In genomic region chr1:193270996-193271395, GRCh38 we compare ENCODE assay signal across 10 cellular contexts.
A peak's percentile ranks its signal among the peaks of the same experiment; 100 is the strongest.
DNase-seq lines count a peak whose midpoint lies in the region; ATAC-seq lines count a peak whose summit lies in the region.
"Had no signal": no experiment of that assay in that cellular context is flagged by ENCODE, and none has a peak within 500 bp of the region (broad histone marks: within the 10 kb centered on the region; RNA-seq: fewer than 3 reads in every experiment).

No MANE protein-coding gene starts in this region.

- peak; percentile 94 for DNase-seq in LHCN-M2 (ENCODE audit: low read depth)
- peak; percentile 59 for DNase-seq in skeletal muscle cell (ENCODE audit: low read depth)
- DNase-seq in NK-92 (lab: John Stamatoyannopoulos, UW; ENCODE audit: unreplicated experiment): no peak
- DNase-seq in Right ventricle myocardium inferior (ENCODE audit: missing footprints): no peak
- no peak for DNase-seq in naive thymus-derived CD4-positive, alpha-beta T cell
- no peak for DNase-seq in retina
- DNase-seq: activated effector memory CD4-positive, alpha-beta T cell treated with anti-CD3 and anti-CD28 coated beads, Interleukin-2, amount 50 U/mL, for 16 hours; NCI-H187 had no signal

- no peaks in the 10 kb centered on the region for H3K4me1 ChIP-seq in naive thymus-derived CD4-positive, alpha-beta T cell (ENCODE audit: control insufficient read depth in 2 of 2, insufficient read depth in 2 of 2, low read length in 2 of 2)

- H3K27ac Mint-ChIP-seq in naive thymus-derived CD4-positive, alpha-beta T cell: no peak overlapping the region

- H3K4me3 ChIP-seq in skeletal muscle cell (ENCODE audit: low read depth, low read length): no peak overlapping the region
- H3K4me3 ChIP-seq in naive thymus-derived CD4-positive, alpha-beta T cell (ENCODE audit: low read length): no peak overlapping the region

- H3K27me3 ChIP-seq in naive thymus-derived CD4-positive, alpha-beta T cell (ENCODE audit: control insufficient read depth in 2 of 2, insufficient read depth in 2 of 2, low read length in 2 of 2): no peaks in the 10 kb centered on the region

- H3K4me1 Mint-ChIP-seq in naive thymus-derived CD4-positive, alpha-beta T cell: peaks cover 0 to 4% (median 0%) of the 10 kb centered on the region in 7 donors

- ATAC-seq in GM19043 (IDR thresholded peaks at IDR 0.05; ENCODE audit: low read depth, unreplicated experiment) (peak; percentile 92), HG02798 (IDR thresholded peaks at IDR 0.05; ENCODE audit: poor library complexity, unreplicated experiment) (peak; percentile 92), Right ventricle myocardium inferior (no peak)
- ATAC-seq in naive thymus-derived CD4-positive, alpha-beta T cell: no peak

- CTCF ChIA-PET in naive thymus-derived CD4-positive, alpha-beta T cell (lab: Charles Lee): no interaction called here

- peaks cover 0 to 35% (median 0%) of the 10 kb centered on the region in 11 donors for H3K9me3 Mint-ChIP-seq in naive thymus-derived CD4-positive, alpha-beta T cell

- no peaks in the 10 kb centered on the region for H3K27me3 Mint-ChIP-seq in naive thymus-derived CD4-positive, alpha-beta T cell

- H3K36me3 Mint-ChIP-seq in naive thymus-derived CD4-positive, alpha-beta T cell: peaks cover 16 to 53% (median 35%) of the 10 kb centered on the region in 5 donors

- no peak overlapping the region for H3K4me3 Mint-ChIP-seq in naive thymus-derived CD4-positive, alpha-beta T cell

- no peaks in the 10 kb centered on the region for H3K9me3 ChIP-seq in naive thymus-derived CD4-positive, alpha-beta T cell (ENCODE audit: control insufficient read depth in 2 of 3, low read length in 3 of 3)

- intact Hi-C loops in Right ventricle myocardium inferior (cut with DNase I): no loop called here
- intact Hi-C loops in naive thymus-derived CD4-positive, alpha-beta T cell (cut with micrococcal nuclease): no loop called here

- H3K36me3 ChIP-seq in naive thymus-derived CD4-positive, alpha-beta T cell (ENCODE audit: control insufficient read depth in 2 of 3, insufficient read depth in 3 of 3, low read length in 3 of 3): no peaks in the 10 kb centered on the region

- POLR2A ChIA-PET in naive thymus-derived CD4-positive, alpha-beta T cell (lab: Charles Lee): no interaction called here

- no peak overlapping the region for H3K27ac ChIP-seq in naive thymus-derived CD4-positive, alpha-beta T cell (ENCODE audit: low read depth, low read length)

Comparison
In these comparisons a context has a peak if more than half of its experiments do, and no peak if none do; other contexts are left out.
1. ATAC-seq: peak in GM19043 (single experiment) and HG02798 (single experiment); none in Right ventricle myocardium inferior (single experiment) and naive thymus-derived CD4-positive, alpha-beta T cell (single experiment).
2. DNase-seq: peak in LHCN-M2 (single experiment) and skeletal muscle cell (single experiment); none in NK-92 (single experiment), Right ventricle myocardium inferior (single experiment), naive thymus-derived CD4-positive, alpha-beta T cell (0 of 9) and retina (single experiment).